Comparison of ENCODE assay signal across 11 cellular contexts in genomic region chr4:85477538-85477937, GRCh38. TPM values are rescaled to one million over a fixed set of nuclear protein-coding genes. Genes with fewer than 3 reads are reported as not detected.
DNase-seq lines count a peak whose midpoint lies in the region; ATAC-seq and TF ChIP-seq lines count a peak whose summit lies in the region.
"Had no signal": no experiment of that assay in that cellular context is flagged by ENCODE, and none has a peak within 500 bp of the region (broad histone marks: within the 10 kb centered on the region; RNA-seq: fewer than 3 reads in every experiment).

No MANE protein-coding gene starts in this region.

- H2AFZ ChIP-seq in hepatocyte, result no peak overlapping the region

- no peak for TF ChIP-seq CTCF in hepatocyte (IDR thresholded peaks at IDR 0.05; ENCODE audit: poor library complexity)
- TF ChIP-seq CTCF in upper lobe of right lung (IDR thresholded peaks at IDR 0.05), result no peak

- H3K4me2 ChIP-seq in hepatocyte, result peak overlapping the region; percentile 73

- H3K9me3 ChIP-seq in MG63 (no peaks in the 10 kb centered on the region), hepatocyte (ENCODE audit: low read depth) (no peaks in the 10 kb centered on the region), upper lobe of right lung (no peaks in the 10 kb centered on the region)
- H3K9me3 ChIP-seq: esophagus squamous epithelium had no signal

- H4K20me1 ChIP-seq in hepatocyte (ENCODE audit: insufficient read depth, poor library complexity, severe bottlenecking), result no peaks in the 10 kb centered on the region

- H3K36me3 ChIP-seq in MG63, result no peaks in the 10 kb centered on the region
- H3K36me3 ChIP-seq in hepatocyte (replicated peaks; ENCODE audit: insufficient read depth, low read depth), result no peaks in the 10 kb centered on the region
- H3K36me3 ChIP-seq in upper lobe of right lung, result no peaks in the 10 kb centered on the region
- H3K36me3 ChIP-seq: esophagus squamous epithelium had no signal

- no peak for DNase-seq in stimulated activated naive CD8-positive, alpha-beta T cell treated with anti-CD3 and anti-CD28 coated beads, Interleukin-15, amount 100 ng/mL, for 72 hours
- DNase-seq in MG63, result peak; percentile 5
- DNase-seq in hepatocyte (ENCODE audit: low spot score), result no peak
- no peak for DNase-seq in upper lobe of right lung
- no peak for DNase-seq in activated effector memory CD4-positive, alpha-beta T cell treated with anti-CD3 and anti-CD28 coated beads, Interleukin-2, amount 50 U/mL, for 16 hours
- DNase-seq in NCI-H1092 treated with DMSO at 0.1 percent for 48 hours (lab: John Stamatoyannopoulos, UW), result no peak
- DNase-seq: esophagus squamous epithelium had no signal

- H3K4me1 ChIP-seq in hepatocyte (ENCODE audit: insufficient read depth) (no peaks in the 10 kb centered on the region), upper lobe of right lung (peaks cover 4% of the 10 kb centered on the region)

- H3K9me3 Mint-ChIP-seq in stimulated activated naive CD8-positive, alpha-beta T cell treated with anti-CD3 and anti-CD28 coated beads, Interleukin-15, Interleukin-2, amounts not matched to agents 100 ng/mL and 50 ng/mL, for 24 hours, result no peaks in the 10 kb centered on the region
- H3K9me3 Mint-ChIP-seq in stimulated activated naive CD8-positive, alpha-beta T cell treated with anti-CD3 and anti-CD28 coated beads, Interleukin-15, amount 100 ng/mL, for 72 hours, result no peaks in the 10 kb centered on the region

- WGBS in hepatocyte (ENCODE audit: low lambda C conversion rate, missing lambda C conversion rate), result 90% methylated on average over 9 of the region's 9 CpGs

- no peaks in the 10 kb centered on the region for H3K4me1 Mint-ChIP-seq in stimulated activated naive CD8-positive, alpha-beta T cell treated with anti-CD3 and anti-CD28 coated beads, Interleukin-15, Interleukin-2, amounts not matched to agents 100 ng/mL and 50 ng/mL, for 24 hours (ENCODE audit: low read depth)
- H3K4me1 Mint-ChIP-seq in stimulated activated naive CD8-positive, alpha-beta T cell treated with anti-CD3 and anti-CD28 coated beads, Interleukin-15, amount 100 ng/mL, for 72 hours, result peaks cover 10% of the 10 kb centered on the region

- H3K36me3 Mint-ChIP-seq in stimulated activated naive CD8-positive, alpha-beta T cell treated with anti-CD3 and anti-CD28 coated beads, Interleukin-15, Interleukin-2, amounts not matched to agents 100 ng/mL and 50 ng/mL, for 24 hours (ENCODE audit: low read depth), result no peaks in the 10 kb centered on the region

- H3K27ac ChIP-seq in hepatocyte (no peak overlapping the region), upper lobe of right lung (no peak overlapping the region)
- H3K27ac ChIP-seq: esophagus squamous epithelium had no signal

- ATAC-seq in stimulated activated naive CD8-positive, alpha-beta T cell treated with anti-CD3 and anti-CD28 coated beads, Interleukin-15, amount 100 ng/mL, for 72 hours, result no peak
- ATAC-seq in upper lobe of right lung (no peak), GM21786 (IDR thresholded peaks at IDR 0.05; ENCODE audit: unreplicated experiment) (no peak)
- ATAC-seq: left lobe of liver had no signal

- H3K27ac Mint-ChIP-seq in stimulated activated naive CD8-positive, alpha-beta T cell treated with anti-CD3 and anti-CD28 coated beads, Interleukin-15, Interleukin-2, amounts not matched to agents 100 ng/mL and 50 ng/mL, for 24 hours, result no peak overlapping the region
- H3K27ac Mint-ChIP-seq in stimulated activated naive CD8-positive, alpha-beta T cell treated with anti-CD3 and anti-CD28 coated beads, Interleukin-15, amount 100 ng/mL, for 72 hours, result no peak overlapping the region

- H3K79me2 ChIP-seq in hepatocyte, result peaks cover 39% of the 10 kb centered on the region

- H3K4me3 Mint-ChIP-seq in stimulated activated naive CD8-positive, alpha-beta T cell treated with anti-CD3 and anti-CD28 coated beads, Interleukin-15, Interleukin-2, amounts not matched to agents 100 ng/mL and 50 ng/mL, for 24 hours, result peak overlapping the region; percentile 56
- H3K4me3 Mint-ChIP-seq in stimulated activated naive CD8-positive, alpha-beta T cell treated with anti-CD3 and anti-CD28 coated beads, Interleukin-15, amount 100 ng/mL, for 72 hours, result no peak overlapping the region

- H3K4me3 ChIP-seq in MG63 (no peak overlapping the region), hepatocyte (no peak overlapping the region), upper lobe of right lung (peak overlapping the region; percentile 60)

- H3K27me3 Mint-ChIP-seq in stimulated activated naive CD8-positive, alpha-beta T cell treated with anti-CD3 and anti-CD28 coated beads, Interleukin-15, Interleukin-2, amounts not matched to agents 100 ng/mL and 50 ng/mL, for 24 hours, result peaks cover 28% of the 10 kb centered on the region
- peaks cover 41% of the 10 kb centered on the region for H3K27me3 Mint-ChIP-seq in stimulated activated naive CD8-positive, alpha-beta T cell treated with anti-CD3 and anti-CD28 coated beads, Interleukin-15, amount 100 ng/mL, for 72 hours

- intact Hi-C loops in upper lobe of right lung (cut with DNase I), result no loop called here

- no peaks in the 10 kb centered on the region for H3K27me3 ChIP-seq in MG63
- H3K27me3 ChIP-seq in hepatocyte, result no peaks in the 10 kb centered on the region
- no peaks in the 10 kb centered on the region for H3K27me3 ChIP-seq in upper lobe of right lung

- no peaks in the 10 kb centered on the region for H3K9me2 ChIP-seq in hepatocyte (replicated peaks; ENCODE audit: insufficient read depth)

RNA-seq across cellular contexts. Expression of gene ARHGAP24, which starts 2.6 kb away (rescaled TPM):
- 1.5 and 4.7 TPM in 2 replicates for total RNA-seq in MG63 (2014; rRNA removed; shearing (Covaris generic); ENCODE audit: low replicate concordance)
- total RNA-seq in hepatocyte (20.3 and 29.6 TPM in 2 replicates), upper lobe of right lung (29.8 TPM)
- 19.5 and 22.9 TPM in 2 replicates for polyA plus RNA-seq in hepatocyte
- total RNA-seq: T-helper 2 cell treated with Interferon-gamma antibody and Interleukin-4, amounts not matched to agents 100 ng/mL and 5 ng/mL, for 36 hours had no signal
